In genomic region chr1:8870605-8871538, GRCh38 we compare ENCODE assay signal across 11 cellular contexts. TPM values are rescaled to one million over a fixed set of nuclear protein-coding genes. Genes with fewer than 3 reads are reported as not detected.
A peak's percentile ranks its signal among the peaks of the same experiment; 100 is the strongest.
DNase-seq lines count a peak whose midpoint lies in the region; ATAC-seq, FAIRE-seq and TF ChIP-seq lines count a peak whose summit lies in the region.
"Had no signal": no experiment of that assay in that cellular context is flagged by ENCODE, and none has a peak within 500 bp of the region (broad histone marks: within the 10 kb centered on the region; RNA-seq: fewer than 3 reads in every experiment).

No MANE protein-coding gene starts in this region.

- DNase-seq in SK-N-SH (no peak), RWPE2 (ENCODE audit: low spot score) (no peak), endothelial cell of umbilical vein (ENCODE audit: low read depth, low spot score) (peak; percentile 0), progenitor cell of endocrine pancreas (ENCODE audit: low spot score, unreplicated experiment) (no peak), SHP77 (lab: John Stamatoyannopoulos, UW) (no peak)
- DNase-seq: 8988T; central memory CD4-positive, alpha-beta T cell; left ventricle myocardium inferior had no signal

- no peak for TF ChIP-seq RAD21 in SK-N-SH (IDR thresholded peaks at IDR 0.05; ENCODE audit: low read length)

- no peak for FAIRE-seq in endothelial cell of umbilical vein (lab: Jason Lieb, UNC)

- CTCF ChIA-PET in SK-N-SH (lab: Yijun Ruan, JAX): interaction anchor here (1.4 to 2.2 kb wide), 3 partner anchors 9 to 47 kb away, joined by 3 to 21 read pairs (median 6); no protein-coding TSS in a partner anchor
- CTCF ChIA-PET in endothelial cell of umbilical vein (lab: Charles Lee): interaction anchor here (1.2 to 1.8 kb wide), 4 partner anchors 8 to 134 kb away, joined by 6 to 10 read pairs (median 8); no protein-coding TSS in a partner anchor

- no peak for TF ChIP-seq POLR2A in endothelial cell of umbilical vein (IDR thresholded peaks at IDR 0.05; ENCODE audit: low read depth, low read length)

- H2AFZ ChIP-seq in SK-N-SH (ENCODE audit: low read depth) (no peak overlapping the region), endothelial cell of umbilical vein (ENCODE audit: low read depth, low read length) (no peak overlapping the region)

- H3K36me3 ChIP-seq in SK-N-SH (replicated peaks in 1 of 2; ENCODE audit: control insufficient read depth in 1 of 2, insufficient read depth in 2 of 2, low read length in 1 of 2): peaks cover 80 to 91% of the 10 kb centered on the region in 2 experiments
- peaks cover 98% of the 10 kb centered on the region for H3K36me3 ChIP-seq in RWPE2 (ENCODE audit: low read depth)
- H3K36me3 ChIP-seq in endothelial cell of umbilical vein (ENCODE audit: control insufficient read depth in 2 of 2, extremely low read depth in 1 of 2, insufficient read depth in 2 of 2, low read length in 2 of 2): peaks cover 56 to 64% of the 10 kb centered on the region in 2 experiments

- H3K9me1 ChIP-seq in endothelial cell of umbilical vein (replicated peaks; ENCODE audit: control insufficient read depth, extremely low read depth, insufficient read depth, low read length): no peaks in the 10 kb centered on the region

- no peak overlapping the region for H3K4me3 Mint-ChIP-seq in progenitor cell of endocrine pancreas (ENCODE audit: low read depth)

- ATAC-seq in SK-N-SH treated with all-trans-retinoic acid at 6 μM for 48 hours: no peak
- peak; percentile 30 for ATAC-seq in RWPE2 (ENCODE audit: low read depth)
- no peak for ATAC-seq in HG03469 (IDR thresholded peaks at IDR 0.05; ENCODE audit: unreplicated experiment)
- ATAC-seq in HG03565 (IDR thresholded peaks at IDR 0.05; ENCODE audit: unreplicated experiment): no peak

- H3K4me2 ChIP-seq in SK-N-SH (peak overlapping the region; percentile 56; the same call in 1 of the 2 replicates), endothelial cell of umbilical vein (ENCODE audit: insufficient read depth, low read length) (no peak overlapping the region)

- H3K27ac Mint-ChIP-seq in progenitor cell of endocrine pancreas: peak overlapping the region; percentile 78

- TF ChIP-seq EP300 in SK-N-SH (IDR thresholded peaks at IDR 0.05; ENCODE audit: borderline replicate concordance in 1 of 2, low read depth in 1 of 2, low read length in 1 of 2): no peak

- 84% methylated on average over 18 of the region's 18 CpGs for WGBS in SK-N-SH (ENCODE audit: low lambda C conversion rate)

- peaks cover 87% of the 10 kb centered on the region for H3F3A ChIP-seq in SK-N-SH (replicated peaks; ENCODE audit: insufficient read depth)

- POLR2A ChIA-PET in SK-N-SH (lab: Yijun Ruan, JAX) (interaction anchor here (1.7 kb wide), 1 partner anchor 11 kb away, joined by 5 read pairs; no protein-coding TSS in a partner anchor), endothelial cell of umbilical vein (lab: Charles Lee) (no interaction called here)

- peaks cover 11% of the 10 kb centered on the region for H3K4me1 Mint-ChIP-seq in progenitor cell of endocrine pancreas (ENCODE audit: low read depth)

- H3K9me3 ChIP-seq in SK-N-SH (no peaks in the 10 kb centered on the region), RWPE2 (ENCODE audit: severe bottlenecking) (no peaks in the 10 kb centered on the region), endothelial cell of umbilical vein (replicated peaks; ENCODE audit: control insufficient read depth, insufficient read depth, low read length) (no peaks in the 10 kb centered on the region)
- H3K9me3 ChIP-seq: left ventricle myocardium inferior had no signal

- H3K4me1 ChIP-seq in SK-N-SH (ENCODE audit: control insufficient read depth in 1 of 2, insufficient read depth in 2 of 2, low read depth in 1 of 2, low read length in 1 of 2) (peaks cover 32 to 56% of the 10 kb centered on the region in 2 experiments), RWPE2 (ENCODE audit: insufficient read depth, poor library complexity, severe bottlenecking) (peaks cover 49% of the 10 kb centered on the region), endothelial cell of umbilical vein (ENCODE audit: control insufficient read depth, extremely low read depth, insufficient read depth, low read length) (peaks cover 43% of the 10 kb centered on the region)

- H3K27me3 ChIP-seq in SK-N-SH (ENCODE audit: insufficient read depth): no peaks in the 10 kb centered on the region
- H3K27me3 ChIP-seq in RWPE2 (ENCODE audit: insufficient read depth, poor library complexity, severe bottlenecking): no peaks in the 10 kb centered on the region
- H3K27me3 ChIP-seq in endothelial cell of umbilical vein (ENCODE audit: control insufficient read depth in 2 of 2, insufficient read depth in 2 of 2, low read length in 2 of 2): no peaks in the 10 kb centered on the region

- H4K20me1 ChIP-seq in SK-N-SH (ENCODE audit: insufficient read depth): peaks cover 94% of the 10 kb centered on the region
- H4K20me1 ChIP-seq in endothelial cell of umbilical vein (replicated peaks; ENCODE audit: control insufficient read depth, extremely low read depth, insufficient read depth, low read length): peaks cover 4% of the 10 kb centered on the region

- H3K79me2 ChIP-seq in SK-N-SH (ENCODE audit: insufficient read depth): peaks cover 96% of the 10 kb centered on the region
- peaks cover 82% of the 10 kb centered on the region for H3K79me2 ChIP-seq in endothelial cell of umbilical vein (ENCODE audit: control insufficient read depth, insufficient read depth, low read length)

- TF ChIP-seq CTCF in SK-N-SH (IDR thresholded peaks at IDR 0.05) (no peak), RWPE2 (IDR thresholded peaks at IDR 0.05; ENCODE audit: poor library complexity, severe bottlenecking) (no peak), endothelial cell of umbilical vein (IDR thresholded peaks at IDR 0.05; ENCODE audit: extremely low read depth in 1 of 2, insufficient read depth in 1 of 2, low read depth in 1 of 2, low read length in 2 of 2) (no peak), progenitor cell of endocrine pancreas (IDR thresholded peaks at IDR 0.05; ENCODE audit: unreplicated experiment) (no peak)

- peaks cover 37% of the 10 kb centered on the region for H3K36me3 Mint-ChIP-seq in progenitor cell of endocrine pancreas (ENCODE audit: insufficient read depth)

- H3K27ac ChIP-seq in SK-N-SH (ENCODE audit: low read depth in 2 of 2, low read length in 1 of 2) (peak overlapping the region in 1 of 2 experiments; percentile 97; a peak in 3 of 4 replicates), RWPE2 (ENCODE audit: poor library complexity, severe bottlenecking) (peak overlapping the region; percentile 97), endothelial cell of umbilical vein (ENCODE audit: insufficient read depth, low read depth, low read length) (no peak overlapping the region)
- H3K27ac ChIP-seq: left ventricle myocardium inferior had no signal

- dilution Hi-C loops in endothelial cell of umbilical vein (cut with MboI; ENCODE audit: extremely low pct_ligation_motif_present, low sequenced_read_pairs): no loop called here

- intact Hi-C loops in endothelial cell of umbilical vein (cut with micrococcal nuclease): no loop called here

- H3K4me3 ChIP-seq in SK-N-SH (ENCODE audit: low read depth in 2 of 2, low read length in 1 of 2): no peak overlapping the region
- H3K4me3 ChIP-seq in RWPE2 (ENCODE audit: severe bottlenecking): no peak overlapping the region
- H3K4me3 ChIP-seq in endothelial cell of umbilical vein (replicated peaks in 1 of 3; ENCODE audit: insufficient read depth in 1 of 3, low read depth in 1 of 3, low read length in 3 of 3): no peak overlapping the region
- H3K4me3 ChIP-seq: left ventricle myocardium inferior had no signal

- no peaks in the 10 kb centered on the region for H3K27me3 Mint-ChIP-seq in progenitor cell of endocrine pancreas

- no peak overlapping the region for H3K9ac ChIP-seq in SK-N-SH
- H3K9ac ChIP-seq in endothelial cell of umbilical vein (replicated peaks; ENCODE audit: extremely low read depth, insufficient read depth, low read length): no peak overlapping the region

- H3K9me3 Mint-ChIP-seq in progenitor cell of endocrine pancreas (ENCODE audit: low read depth): no peaks in the 10 kb centered on the region

- no peaks in the 10 kb centered on the region for H3K9me2 ChIP-seq in SK-N-SH

- no TSS peak for BruUV-seq in endothelial cell of umbilical vein (replicated peaks; lab: Mats Ljungman, UMichigan)

TF ChIP-seq in SK-N-SH, 30 proteins besides CTCF, POLR2A, EP300 and RAD21 (continues in another document):
- TF ChIP-seq CHD2 (IDR thresholded peaks at IDR 0.05; ENCODE audit: low read length, partially characterized antibody): no peak
- no peak for TF ChIP-seq ELF1 (IDR thresholded peaks at IDR 0.05)

TF ChIP-seq in SK-N-SH treated with all-trans-retinoic acid at 6 μM for 48 hours, 23 proteins besides CTCF, POLR2A, EP300 and RAD21 (continues in another document):
- no peak for TF ChIP-seq PPARA (CRISPR knock-in tag; IDR thresholded peaks at IDR 0.05; ENCODE audit: borderline replicate concordance)

RNA-seq across cellular contexts. Expression of gene ENO1, which starts 7.6 kb away (rescaled TPM):
- 1,578 and 1,599 TPM in 2 replicates for polyA plus RNA-seq in SK-N-SH (2012; rRNA removed)
- polyA plus RNA-seq in SK-N-SH (2012; cell fraction: cytosol; rRNA removed): 1,008 and 1,227 TPM in 2 replicates
- 1,203 and 1,510 TPM in 2 replicates for polyA plus RNA-seq in SK-N-SH (2012; cell fraction: nucleus; rRNA removed)
- total RNA-seq in endothelial cell of umbilical vein: 1,530 and 1,593 TPM in 2 replicates
- 1,111 and 1,134 TPM in 2 replicates for polyA plus RNA-seq in endothelial cell of umbilical vein
- 1,324 and 1,546 TPM in 2 replicates for polyA plus RNA-seq in endothelial cell of umbilical vein (2011; cell fraction: cytosol; rRNA removed)
- polyA plus RNA-seq in endothelial cell of umbilical vein (2011; cell fraction: nucleus; rRNA removed): 1,008 and 1,022 TPM in 2 replicates
- 1,225 and 1,921 TPM in 2 replicates for polyA plus RNA-seq in endothelial cell of umbilical vein (2012)
- 1,405 and 1,507 TPM in 2 replicates for polyA minus RNA-seq in endothelial cell of umbilical vein
- polyA minus RNA-seq in endothelial cell of umbilical vein (2011; cell fraction: cytosol; rRNA and poly(A)+ RNA removed): 1,988 TPM
- 303 and 331 TPM in 2 replicates for polyA minus RNA-seq in endothelial cell of umbilical vein (2011; cell fraction: nucleus; rRNA and poly(A)+ RNA removed)
- 444 and 493 TPM in 2 replicates for total RNA-seq in progenitor cell of endocrine pancreas

RNA-seq across cellular contexts. Expression of gene RERE, which starts 53.4 kb away (rescaled TPM):
- polyA plus RNA-seq in SK-N-SH (2012; rRNA removed) (4.1 and 8.1 TPM in 2 replicates), endothelial cell of umbilical vein (14.1 and 14.8 TPM in 2 replicates)
- 8.4 and 12.9 TPM in 2 replicates for polyA plus RNA-seq in SK-N-SH (2012; cell fraction: cytosol; rRNA removed)
- polyA plus RNA-seq in SK-N-SH (2012; cell fraction: nucleus; rRNA removed): 36.4 and 41.6 TPM in 2 replicates
- total RNA-seq in endothelial cell of umbilical vein (110 and 113 TPM in 2 replicates), progenitor cell of endocrine pancreas (308 and 329 TPM in 2 replicates)
- polyA plus RNA-seq in endothelial cell of umbilical vein (2011; cell fraction: cytosol; rRNA removed): 13.2 and 15.8 TPM in 2 replicates
- 80.7 and 124 TPM in 2 replicates for polyA plus RNA-seq in endothelial cell of umbilical vein (2011; cell fraction: nucleus; rRNA removed)
- polyA plus RNA-seq in endothelial cell of umbilical vein (2012): 42.4 and 43.0 TPM in 2 replicates
- 87.1 and 101 TPM in 2 replicates for polyA minus RNA-seq in endothelial cell of umbilical vein
- 26.8 TPM for polyA minus RNA-seq in endothelial cell of umbilical vein (2011; cell fraction: cytosol; rRNA and poly(A)+ RNA removed)
- polyA minus RNA-seq in endothelial cell of umbilical vein (2011; cell fraction: nucleus; rRNA and poly(A)+ RNA removed): 162 and 195 TPM in 2 replicates
